Comparison of ENCODE assay signal across 2 cellular contexts in genomic region chr4:92488496-92488895, GRCh38.
TF ChIP-seq lines count a peak whose summit lies in the region.

No MANE protein-coding gene starts in this region.

TF ChIP-seq in GM23338, 12 proteins besides CTCF, POLR2A, EP300 and RAD21:
- TF ChIP-seq NANOG (IDR thresholded peaks at IDR 0.05; ENCODE audit: borderline replicate concordance) (no peak), POLR2AphosphoS5 (IDR thresholded peaks at IDR 0.05; ENCODE audit: low read depth) (no peak), ZNF331 (CRISPR knock-in tag; IDR thresholded peaks at IDR 0.05; ENCODE audit: low read depth) (no peak), CREB1 (CRISPR knock-in tag; IDR thresholded peaks at IDR 0.05; ENCODE audit: low read depth) (no peak), JUNB (IDR thresholded peaks at IDR 0.05; ENCODE audit: unreplicated experiment) (no peak), EZH2phosphoT487 (IDR thresholded peaks at IDR 0.05; ENCODE audit: unreplicated experiment) (no peak), ZNF114 (CRISPR knock-in tag; IDR thresholded peaks at IDR 0.05) (no peak), EZH2 (IDR thresholded peaks at IDR 0.05; ENCODE audit: low read depth, unreplicated experiment) (no peak), ZNF462 (CRISPR knock-in tag; IDR thresholded peaks at IDR 0.05) (no peak), ETS1 (IDR thresholded peaks at IDR 0.05) (no peak)

TF ChIP-seq in H1, 55 proteins besides CTCF, POLR2A, EP300 and RAD21:
- TF ChIP-seq ASH2L (IDR thresholded peaks at IDR 0.05; ENCODE audit: low read length) (no peak), EGR1 (IDR thresholded peaks at IDR 0.05; ENCODE audit: borderline replicate concordance, low read depth, low read length) (no peak), TAF7 (optimal IDR thresholded peaks at IDR 0.05; ENCODE audit: borderline replicate concordance, low read depth, low read length) (no peak), CHD7 (IDR thresholded peaks at IDR 0.05; ENCODE audit: insufficient replicate concordance, low read length) (no peak), POLR2AphosphoS5 (IDR thresholded peaks at IDR 0.05; ENCODE audit: low read depth, low read length) (no peak), ZNF274 (IDR thresholded peaks at IDR 0.05; ENCODE audit: borderline replicate concordance, extremely low read depth, low read length) (no peak), NANOG (IDR thresholded peaks at IDR 0.05; ENCODE audit: insufficient read depth, low read depth, low read length, poor library complexity, severe bottlenecking) (no peak), GABPA (IDR thresholded peaks at IDR 0.05; ENCODE audit: borderline replicate concordance, insufficient read depth, low read length) (no peak), SP2 (IDR thresholded peaks at IDR 0.05; ENCODE audit: low read length) (no peak), POU5F1 (IDR thresholded peaks at IDR 0.05; ENCODE audit: low read depth, low read length) (no peak), EZH2 (IDR thresholded peaks at IDR 0.05; ENCODE audit: low read depth, low read length, severe bottlenecking) (no peak), SIN3A (conservative IDR thresholded peaks at IDR 0.05 in 1 of 2, IDR thresholded peaks at IDR 0.05 in 1 of 2; ENCODE audit: low read depth in 1 of 2, low read length in 2 of 2) (no peak), CHD2 (IDR thresholded peaks at IDR 0.05; ENCODE audit: low read length) (no peak), BACH1 (IDR thresholded peaks at IDR 0.05; ENCODE audit: low read length) (no peak), YY1 (IDR thresholded peaks at IDR 0.05; ENCODE audit: low read depth, low read length) (no peak), ATF2 (IDR thresholded peaks at IDR 0.05; ENCODE audit: low read length) (no peak), KDM5A (IDR thresholded peaks at IDR 0.05; ENCODE audit: low read length) (no peak), KDM4A (IDR thresholded peaks at IDR 0.05; ENCODE audit: low read depth, low read length, severe bottlenecking) (no peak), CBX8 (IDR thresholded peaks at IDR 0.05; ENCODE audit: borderline replicate concordance, low read depth, low read length) (no peak), MAFK (IDR thresholded peaks at IDR 0.05; ENCODE audit: low read depth, low read length) (no peak)
TF ChIP-seq in H1: peak in this region for 0.
